ENCODE assay signal across 18 cellular contexts in the genomic region with DNA sequence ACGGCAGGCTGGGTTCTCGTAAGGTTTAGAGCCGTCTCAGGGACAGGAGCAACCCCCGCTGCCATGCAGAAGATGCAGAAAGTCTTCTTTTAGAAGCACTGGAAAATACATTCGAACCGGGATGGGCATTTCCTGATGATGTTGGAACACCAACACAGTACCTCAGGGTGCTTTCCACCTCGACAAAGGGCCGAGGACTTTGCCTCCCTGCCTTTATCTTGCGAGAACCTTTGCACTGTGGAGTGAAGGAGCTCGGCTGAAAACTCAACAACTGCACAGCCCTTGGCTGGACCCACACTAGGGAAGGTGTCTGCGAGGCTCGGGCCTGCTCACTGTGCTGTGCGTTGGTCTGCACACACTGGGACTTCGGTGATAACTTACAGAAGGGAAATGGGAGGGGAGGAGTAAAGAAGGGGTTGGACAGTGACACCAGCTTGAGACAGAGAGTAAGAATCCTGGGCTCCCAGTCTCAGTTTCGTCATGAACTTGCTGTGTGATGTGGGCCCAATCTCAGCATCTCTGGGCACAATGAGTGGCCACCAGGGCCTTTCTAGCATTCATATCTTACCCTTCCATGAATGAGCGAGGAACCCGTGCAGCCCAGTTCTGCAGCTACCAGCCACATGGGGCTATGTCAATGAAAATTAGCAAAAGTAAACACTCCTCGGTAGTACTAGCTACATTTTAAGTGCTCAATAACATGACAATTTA.
"Had no signal": no experiment of that assay in that cellular context is flagged by ENCODE, and none has a peak within 500 bp of the region (broad histone marks: within the 10 kb centered on the region; RNA-seq: fewer than 3 reads in every experiment).

No MANE protein-coding gene starts in this region.

- H3K9me3 ChIP-seq: suprapubic skin, transverse colon had no signal

- DNase-seq: activated CD4-positive, alpha-beta T cell treated with anti-CD3 and anti-CD28 coated beads, Interleukin-2, amount 50 U/mL, for 1 hour; activated CD4-positive, CD25-positive, alpha-beta regulatory T cell treated with anti-CD3 and anti-CD28 coated beads, Interleukin-2, amount 50 U/mL, for 72 hours; activated CD8-positive, alpha-beta memory T cell treated with anti-CD3 and anti-CD28 coated beads, Interleukin-2, amount 50 U/mL, for 4 hours; activated effector memory CD4-positive, alpha-beta T cell treated with Interleukin-2 at 50 U/mL for 16 hours; activated naive CD4-positive, alpha-beta T cell treated with anti-CD3 and anti-CD28 coated beads, Interleukin-2, amount 10 ng/mL, durations not matched to agents 7 days and 5 days; activated naive CD8-positive, alpha-beta T cell treated with anti-CD3 and anti-CD28 coated beads, Interleukin-2, amount 50 U/mL, for 24 hours; activated T-cell treated with anti-CD3 and anti-CD28 coated beads, Interleukin-2, amount 50 U/mL, for 48 hours; aorta; left ventricle myocardium superior; natural killer cell; posterior cingulate gyrus; retina; stimulated activated naive CD8-positive, alpha-beta T cell treated with anti-CD3 and anti-CD28 coated beads, Interleukin-15, amount 100 ng/mL, for 72 hours; transverse colon had no signal

- ATAC-seq: activated naive CD8-positive, alpha-beta T cell treated with anti-CD3 and anti-CD28 coated beads, Interleukin-2, amount 50 U/mL, for 24 hours; left ventricle myocardium superior; natural killer cell; stimulated activated naive CD8-positive, alpha-beta T cell treated with anti-CD3 and anti-CD28 coated beads, Interleukin-15, amount 100 ng/mL, for 72 hours had no signal

- H3K27me3 ChIP-seq: suprapubic skin, transverse colon had no signal

- H3K4me3 ChIP-seq: coronary artery, suprapubic skin, transverse colon had no signal

- FAIRE-seq: frontal cortex had no signal

- H3K27ac ChIP-seq: coronary artery, suprapubic skin, VCaP had no signal

- H3K36me3 ChIP-seq: suprapubic skin, transverse colon had no signal
